8 cellular contexts compared by ENCODE assay signal in the genomic region with DNA sequence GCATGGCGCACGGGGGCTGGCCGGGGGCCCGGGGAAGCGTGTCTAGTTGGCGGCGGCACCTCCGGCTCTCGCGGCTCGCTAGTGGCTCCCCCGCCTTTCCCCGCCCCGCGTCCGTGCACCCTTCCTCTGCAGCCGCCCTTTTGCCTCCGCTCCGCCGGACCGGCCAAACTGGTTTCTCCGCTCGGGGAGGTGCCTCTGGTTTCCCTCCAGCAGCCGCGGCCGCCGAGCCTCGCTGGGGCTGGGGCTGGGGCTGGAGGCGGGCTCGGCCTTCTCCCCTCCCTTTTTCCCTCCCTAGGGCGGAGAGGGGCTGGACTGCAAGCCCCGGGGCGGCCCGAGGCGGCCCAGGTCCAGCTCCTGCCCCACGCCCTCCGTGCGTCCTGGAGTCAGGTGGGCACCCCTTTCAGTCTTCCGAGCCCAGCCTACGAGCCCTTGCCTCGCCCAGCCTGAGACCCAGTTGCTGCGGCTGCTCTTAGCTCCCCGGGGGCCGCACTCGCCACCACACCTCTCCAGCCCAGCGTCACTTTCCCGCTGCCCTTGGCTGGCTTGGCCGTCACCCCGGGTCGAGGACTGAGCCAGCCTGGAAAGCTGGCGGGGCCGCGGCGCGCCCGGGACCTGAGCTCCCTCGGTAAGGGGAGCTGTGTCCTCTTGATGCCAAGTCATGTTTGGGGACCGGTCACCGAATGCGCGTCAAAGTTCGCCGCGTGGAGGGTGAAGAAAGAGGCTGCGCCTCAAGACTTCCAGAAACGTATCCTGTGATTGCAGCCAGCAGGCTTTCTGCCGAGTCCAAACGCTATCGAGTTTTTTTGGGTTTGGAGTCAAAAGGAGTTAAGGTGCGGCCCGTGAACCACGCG. TPM values are rescaled to one million over a fixed set of nuclear protein-coding genes. Genes with fewer than 3 reads are reported as not detected.
DNase-seq lines count a peak whose midpoint lies in the region; ATAC-seq, FAIRE-seq and TF ChIP-seq lines count a peak whose summit lies in the region.

Gene ATP8B1 (minus strand): TSS at position 197 of the 851 bp plus-strand sequence. CDS start 71,508 bp downstream, outside the sequence.

- H3K9me3 Mint-ChIP-seq in activated T-cell treated with anti-CD3 and anti-CD28 coated beads, Interleukin-2, amount 50 U/mL, for 72 hours = no peaks in the 10 kb centered on the region
- H3K9me3 Mint-ChIP-seq in glutamatergic neuron (ENCODE audit: unreplicated experiment) = peaks cover 2% of the 10 kb centered on the region

- peak in 1 of 2 experiments; percentile 2; a peak in 1 of 5 replicates for TF ChIP-seq RAD21 in A549 (conservative IDR thresholded peaks at IDR 0.05 in 1 of 2, IDR thresholded peaks at IDR 0.05 in 1 of 2)

- peak within 1 kb of the TSS; percentile 87 for H3K4me3 Mint-ChIP-seq in activated T-cell treated with anti-CD3 and anti-CD28 coated beads, Interleukin-2, amount 50 U/mL, for 72 hours
- H3K4me3 Mint-ChIP-seq in glutamatergic neuron (ENCODE audit: unreplicated experiment) = peak within 1 kb of the TSS; percentile 82

- peak within 1 kb of the TSS; percentile 96 for H3K4me2 ChIP-seq in A549

- peak within 1 kb of the TSS; percentile 88 to 93 for H3K27ac ChIP-seq in A549

- H3K9me3 ChIP-seq in A549 = no peaks in the 10 kb centered on the region

- H3K4me3 ChIP-seq in A549 = peak within 1 kb of the TSS; percentile 87

- peak; percentile 47; the same call in 1 of the 2 replicates for TF ChIP-seq POLR2A in A549 (IDR thresholded peaks at IDR 0.05; ENCODE audit: low read length)

- TF ChIP-seq EP300 in A549 (IDR thresholded peaks at IDR 0.05) = no peak

- H3K4me1 Mint-ChIP-seq in activated T-cell treated with anti-CD3 and anti-CD28 coated beads, Interleukin-2, amount 50 U/mL, for 72 hours (ENCODE audit: low read depth) = peaks cover 12% of the 10 kb centered on the region
- peaks cover 7% of the 10 kb centered on the region for H3K4me1 Mint-ChIP-seq in glutamatergic neuron (ENCODE audit: low read depth, unreplicated experiment)

- 10% methylated on average over 42 of the region's 73 CpGs for WGBS in A549 (ENCODE audit: missing lambda C conversion rate)

- H3K4me1 ChIP-seq in A549 = peaks cover 51% of the 10 kb centered on the region

- CTCF ChIA-PET in A549 (lab: Yijun Ruan, JAX) = interaction anchor here (0.7 to 1.2 kb wide), 4 partner anchors 23 to 318 kb away, joined by 3 to 5 read pairs (median 3); no protein-coding TSS in a partner anchor

- POLR2A ChIA-PET in A549 (lab: Yijun Ruan, JAX) = interaction anchor here (0.7 kb wide), 1 partner anchor 43 kb away, joined by 3 read pairs; no protein-coding TSS in a partner anchor

- DNase-seq in A549 (ENCODE audit: low read depth in 1 of 2, low spot score in 1 of 2) (peak; percentile 55 to 66), HuH-7.5 (ENCODE audit: low spot score) (peak; percentile 72), glutamatergic neuron (peak; percentile 62), omental fat pad (ENCODE audit: low spot score) (no peak), NCI-H2107 (lab: John Stamatoyannopoulos, UW) (no peak)
- peak; percentile 5 to 11 for DNase-seq in activated T-cell treated with anti-CD3 and anti-CD28 coated beads, Interleukin-2, amount 50 U/mL, for 72 hours

- ATAC-seq in A549 (peak; percentile 90 to 93), GM18517 (IDR thresholded peaks at IDR 0.05; ENCODE audit: unreplicated experiment) (peak; percentile 45), omental fat pad (ENCODE audit: low FRiP score) (peak; percentile 81), HG03139 (IDR thresholded peaks at IDR 0.05; ENCODE audit: unreplicated experiment) (no peak)
- ATAC-seq in activated T-cell treated with anti-CD3 and anti-CD28 coated beads, Interleukin-2, amount 50 U/mL, for 72 hours (replicated peaks in 1 of 2) = peak; percentile 9 to 28

- TF ChIP-seq CTCF in A549 (IDR thresholded peaks at IDR 0.05) = no peak
- TF ChIP-seq CTCF in glutamatergic neuron (IDR thresholded peaks at IDR 0.05; ENCODE audit: partially characterized antibody, unreplicated experiment) = no peak
- no peak for TF ChIP-seq CTCF in omental fat pad (IDR thresholded peaks at IDR 0.05)

- H3K36me3 Mint-ChIP-seq in activated T-cell treated with anti-CD3 and anti-CD28 coated beads, Interleukin-2, amount 50 U/mL, for 72 hours (ENCODE audit: insufficient read depth in 2 of 2) = peaks cover 1 to 2% of the 10 kb centered on the region in 2 donors
- H3K36me3 Mint-ChIP-seq in glutamatergic neuron (ENCODE audit: unreplicated experiment) = peaks cover 5% of the 10 kb centered on the region

- no peak for FAIRE-seq in A549 (lab: Jason Lieb, UNC)

- H3K27ac Mint-ChIP-seq in activated T-cell treated with anti-CD3 and anti-CD28 coated beads, Interleukin-2, amount 50 U/mL, for 72 hours = no peak within 1 kb of the TSS
- H3K27ac Mint-ChIP-seq in glutamatergic neuron (ENCODE audit: unreplicated experiment) = no peak within 1 kb of the TSS

- peaks cover 60% of the 10 kb centered on the region for H3K27me3 Mint-ChIP-seq in activated T-cell treated with anti-CD3 and anti-CD28 coated beads, Interleukin-2, amount 50 U/mL, for 72 hours (ENCODE audit: low read depth)
- peaks cover 21% of the 10 kb centered on the region for H3K27me3 Mint-ChIP-seq in glutamatergic neuron (ENCODE audit: unreplicated experiment)

TF ChIP-seq in A549, 52 proteins besides CTCF, POLR2A, EP300 and RAD21:
- TF ChIP-seq CBX8 (IDR thresholded peaks at IDR 0.05) (no peak), MAZ (IDR thresholded peaks at IDR 0.05; ENCODE audit: borderline replicate concordance, low read depth, low read length) (no peak), FOXS1 (CRISPR knock-in tag; IDR thresholded peaks at IDR 0.05) (no peak), NFE2L2 (conservative IDR thresholded peaks at IDR 0.05; ENCODE audit: low read length) (no peak), PHF8 (IDR thresholded peaks at IDR 0.05; ENCODE audit: borderline replicate concordance, low read depth) (0 out of 2 replicates have a peak, but pooled peaks have one; percentile 24), POLR2AphosphoS2 (conservative IDR thresholded peaks at IDR 0.05; ENCODE audit: low read length) (no peak), SMC3 (IDR thresholded peaks at IDR 0.05) (peak; percentile 11; the same call in 1 of the 3 replicates), ZSCAN20 (CRISPR knock-in tag; IDR thresholded peaks at IDR 0.05) (no peak), JUN (IDR thresholded peaks at IDR 0.05) (no peak; a peak in 1 of 5 replicates), EHF (CRISPR knock-in tag; IDR thresholded peaks at IDR 0.05) (no peak), ZNF302 (CRISPR knock-in tag; IDR thresholded peaks at IDR 0.05) (no peak), HES2 (IDR thresholded peaks at IDR 0.05) (no peak), BCL3 (IDR thresholded peaks at IDR 0.05) (0 out of 3 replicates have a peak, but pooled peaks have one; percentile 34), RCOR1 (IDR thresholded peaks at IDR 0.05; ENCODE audit: low read depth, low read length) (no peak), HDAC2 (IDR thresholded peaks at IDR 0.05) (no peak), NPAS2 (CRISPR knock-in tag; IDR thresholded peaks at IDR 0.05; ENCODE audit: borderline replicate concordance) (no peak), USF2 (IDR thresholded peaks at IDR 0.05) (no peak), EHMT2 (IDR thresholded peaks at IDR 0.05; ENCODE audit: low read depth) (no peak)
- TF ChIP-seq, protein P1, sequence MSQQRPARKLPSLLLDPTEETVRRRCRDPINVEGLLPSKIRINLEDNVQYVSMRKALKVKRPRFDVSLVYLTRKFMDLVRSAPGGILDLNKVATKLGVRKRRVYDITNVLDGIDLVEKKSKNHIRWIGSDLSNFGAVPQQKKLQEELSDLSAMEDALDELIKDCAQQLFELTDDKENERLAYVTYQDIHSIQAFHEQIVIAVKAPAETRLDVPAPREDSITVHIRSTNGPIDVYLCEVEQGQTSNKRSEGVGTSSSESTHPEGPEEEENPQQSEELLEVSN (IDR thresholded peaks at IDR 0.05; ENCODE audit: borderline replicate concordance, low read depth) = peak; percentile 69; the same call in 1 of the 2 replicates
TF ChIP-seq in A549: peak in this region for 4.

RNA-seq across cellular contexts. Expression of gene ATP8B1, which starts in this region (rescaled TPM):
- 23.4 and 23.7 TPM in 2 replicates for polyA plus RNA-seq in A549 (2011; rRNA removed)
- 5.2 and 6.4 TPM in 2 replicates for polyA plus RNA-seq in A549 (2012; cell fraction: cytosol; rRNA removed)
- 5.4 and 6.7 TPM in 2 replicates for polyA plus RNA-seq in A549 (2012; cell fraction: nucleus; rRNA removed)
- polyA plus RNA-seq in A549 (2017; fragmentation: RNase III; extraction: RNeasy Plus Mini Kit Qiagen cat#74134 plus additional on column Dnase treatment) = 7.1 to 8.8 TPM (median 7.1 TPM) in 3 replicates
- polyA minus RNA-seq in A549 (2011; rRNA and poly(A)+ RNA removed) = 20.1 TPM in 2 replicates
- not detected for total RNA-seq in activated T-cell treated with anti-CD3 and anti-CD28 coated beads, Interleukin-2, amount 50 U/mL, for 72 hours
- 0.07 TPM for total RNA-seq in glutamatergic neuron (ENCODE audit: unreplicated experiment)
- total RNA-seq in omental fat pad = 10 to 100 TPM in 1 of 4 donors, 1 to 10 TPM in 3; 6.3 to 21.8 (median 7.9) TPM

Comparison
In these comparisons a context has a peak if more than half of its experiments do, and no peak if none do; other contexts are left out.
1. Peak in DNase-seq and ATAC-seq in activated T-cell treated with anti-CD3 and anti-CD28 coated beads, Interleukin-2, amount 50 U/mL, for 72 hours; RNA of the gene not detected or under 1 TPM.
2. Peak in DNase-seq in glutamatergic neuron; RNA of the gene not detected or under 1 TPM.
3. DNase-seq: peak in A549 (2 of 2) and HuH-7.5 (single experiment); none in omental fat pad (single experiment) and NCI-H2107 (single experiment).